In genomic region chr2:154639997-154640396, GRCh38 we compare ENCODE assay signal across 26 cellular contexts. TPM values are rescaled to one million over a fixed set of nuclear protein-coding genes. Genes with fewer than 3 reads are reported as not detected.
"Had no signal": no experiment of that assay in that cellular context is flagged by ENCODE, and none has a peak within 500 bp of the region (broad histone marks: within the 10 kb centered on the region; RNA-seq: fewer than 3 reads in every experiment).

No MANE protein-coding gene starts in this region.

- H3K9me3 ChIP-seq: heart left ventricle, prostate gland, spleen, tibial artery, upper lobe of left lung, uterus had no signal

- H3K36me3 ChIP-seq: heart left ventricle, prostate gland, spleen, tibial artery, upper lobe of left lung, uterus had no signal

- H3K4me3 ChIP-seq: heart left ventricle, lung, prostate gland, spleen, tibial artery, upper lobe of left lung, uterus had no signal

- H3K36me3 Mint-ChIP-seq: stimulated activated memory B cell treated with anti-CD40 and anti-IgM and Interleukin-4, amounts not matched to agents 10 μg/mL and 1 μg/mL and 100 μg/mL, for 72 hours had no signal

- H3K4me1 ChIP-seq: heart left ventricle, prostate gland, spleen, upper lobe of left lung, uterus had no signal

- H3K27ac Mint-ChIP-seq: natural killer cell treated with Interleukin-12 subunit alpha and Interleukin-12 subunit beta and Interleukin-15 and Interleukin-18, amount 100 ng/mL, for 72 hours; stimulated activated memory B cell treated with anti-CD40 and anti-IgM and Interleukin-4, amounts not matched to agents 10 μg/mL and 1 μg/mL and 100 μg/mL, for 72 hours; stimulated activated naive CD8-positive, alpha-beta T cell treated with anti-CD3 and anti-CD28 coated beads, Interleukin-15, Interleukin-2, amounts not matched to agents 100 ng/mL and 50 ng/mL, for 24 hours had no signal

- DNase-seq: effector CD4-positive, alpha-beta T cell; heart left ventricle; hippocampal formation; left colon; left ventricle myocardium superior; mesenchymal stem cell; midbrain; occipital lobe; spleen; stimulated activated CD4-positive, alpha-beta T cell treated with anti-CD3 and anti-CD28 coated beads, Interleukin-15, amount 100 ng/mL, for 24 hours; stimulated activated CD4-positive, alpha-beta T cell treated with anti-CD3 and anti-CD28 coated beads, Interleukin-1b, Interleukin-23, amount 100 ng/mL, for 48 hours; stimulated activated CD4-positive, alpha-beta T cell treated with anti-CD3 and anti-CD28 coated beads, Interleukin-4, amount 100 ng/mL, for 24 hours; tibial artery; upper lobe of left lung; uterus had no signal

- H3K79me2 ChIP-seq: parathyroid adenoma had no signal

- H3K4me1 Mint-ChIP-seq: stimulated activated memory B cell treated with anti-CD40 and anti-IgM and Interleukin-4, amounts not matched to agents 10 μg/mL and 1 μg/mL and 100 μg/mL, for 72 hours had no signal

- H3K27me3 ChIP-seq: heart left ventricle, spleen, tibial artery, upper lobe of left lung, uterus had no signal

- H3K27me3 Mint-ChIP-seq: natural killer cell treated with Interleukin-12 subunit alpha and Interleukin-12 subunit beta and Interleukin-15 and Interleukin-18, amount 100 ng/mL, for 72 hours; stimulated activated memory B cell treated with anti-CD40 and anti-IgM and Interleukin-4, amounts not matched to agents 10 μg/mL and 1 μg/mL and 100 μg/mL, for 72 hours; stimulated activated naive CD8-positive, alpha-beta T cell treated with anti-CD3 and anti-CD28 coated beads, Interleukin-15, Interleukin-2, amounts not matched to agents 100 ng/mL and 50 ng/mL, for 24 hours had no signal

- H2AFZ ChIP-seq: parathyroid adenoma had no signal

- H3K27ac ChIP-seq: heart left ventricle, parathyroid adenoma, prostate gland, spleen, upper lobe of left lung, uterus had no signal

- H3K4me3 Mint-ChIP-seq: natural killer cell treated with Interleukin-12 subunit alpha and Interleukin-12 subunit beta and Interleukin-15 and Interleukin-18, amount 100 ng/mL, for 72 hours; stimulated activated memory B cell treated with anti-CD40 and anti-IgM and Interleukin-4, amounts not matched to agents 10 μg/mL and 1 μg/mL and 100 μg/mL, for 72 hours; stimulated activated naive CD8-positive, alpha-beta T cell treated with anti-CD3 and anti-CD28 coated beads, Interleukin-15, Interleukin-2, amounts not matched to agents 100 ng/mL and 50 ng/mL, for 24 hours had no signal

- H3K9ac ChIP-seq: parathyroid adenoma had no signal

RNA-seq across cellular contexts. Expression of gene KCNJ3, which starts 58.5 kb away (rescaled TPM):
- total RNA-seq: dermis microvascular lymphatic vessel endothelial cell; esophagus mucosa; fibroblast of lung; glomerular endothelial cell; kidney epithelial cell; natural killer cell treated with Interleukin-12 subunit alpha and Interleukin-12 subunit beta and Interleukin-15 and Interleukin-18, amount 100 ng/mL, for 72 hours; upper lobe of left lung had no signal
- polyA plus RNA-seq: fibroblast of lung had no signal
